15 cellular contexts compared by ENCODE assay signal in genomic region chr20:47800619-47801018, GRCh38. TPM values are rescaled to one million over a fixed set of nuclear protein-coding genes. Genes with fewer than 3 reads are reported as not detected.
A peak's percentile ranks its signal among the peaks of the same experiment; 100 is the strongest.
DNase-seq lines count a peak whose midpoint lies in the region; ATAC-seq and TF ChIP-seq lines count a peak whose summit lies in the region.
"Had no signal": no experiment of that assay in that cellular context is flagged by ENCODE, and none has a peak within 500 bp of the region (broad histone marks: within the 10 kb centered on the region; RNA-seq: fewer than 3 reads in every experiment).

No MANE protein-coding gene starts in this region.

- H3K27ac ChIP-seq in PC-3 (ENCODE audit: low read length) (no peak overlapping the region), esophagus squamous epithelium (peak overlapping the region in 3 of 4 donors; percentile 52 to 85 (median 59)), ovary (no peak overlapping the region)
- H3K27ac ChIP-seq: Peyer's patch had no signal

- H3K27me3 ChIP-seq in PC-3 (ENCODE audit: low read length) = no peaks in the 10 kb centered on the region
- peaks cover 0 to 1% (median 0%) of the 10 kb centered on the region in 4 donors for H3K27me3 ChIP-seq in esophagus squamous epithelium
- no peaks in the 10 kb centered on the region for H3K27me3 ChIP-seq in ovary
- H3K27me3 ChIP-seq: Peyer's patch had no signal

- H4K20me1 ChIP-seq in PC-3 (ENCODE audit: low read length) = no peaks in the 10 kb centered on the region

- TF ChIP-seq CTCF in PC-3 (conservative IDR thresholded peaks at IDR 0.05; ENCODE audit: low read depth, low read length) (no peak), esophagus squamous epithelium (IDR thresholded peaks at IDR 0.05) (no peak), ovary (IDR thresholded peaks at IDR 0.05) (no peak)

- no peak overlapping the region for H3K4me2 ChIP-seq in PC-3 (ENCODE audit: low read length)

- TF ChIP-seq EP300 in ovary (IDR thresholded peaks at IDR 0.05) = no peak

- no peak overlapping the region for H3K9ac ChIP-seq in PC-3 (ENCODE audit: low read length)

- H3K36me3 ChIP-seq in PC-3 (ENCODE audit: low read depth, low read length) (peaks cover 4% of the 10 kb centered on the region; the same call in 1 of the 2 replicates), esophagus squamous epithelium (no peaks in the 10 kb centered on the region), ovary (no peaks in the 10 kb centered on the region)
- H3K36me3 ChIP-seq: HAP-1, Peyer's patch had no signal

- no peaks in the 10 kb centered on the region for H3K9me2 ChIP-seq in PC-3 (replicated peaks; ENCODE audit: low read length)

- H3K4me1 ChIP-seq in PC-3 (ENCODE audit: insufficient read depth, low read length) (peaks cover 5% of the 10 kb centered on the region), esophagus squamous epithelium (peaks cover 8 to 69% (median 14%) of the 10 kb centered on the region in 3 donors), ovary (ENCODE audit: insufficient read depth) (no peaks in the 10 kb centered on the region)
- H3K4me1 ChIP-seq: HAP-1, Peyer's patch had no signal

- POLR2A ChIA-PET in PC-3 (lab: Charles Lee; ENCODE audit: unreplicated experiment) = no interaction called here

- H3K79me2 ChIP-seq in PC-3 (ENCODE audit: low read length) = peaks cover 18% of the 10 kb centered on the region

- 56% methylated on average over 4 to 7 of the region's 11 CpGs for WGBS in esophagus squamous epithelium, 2 donors
- 66 to 70% (median 69%) methylated on average over 11 of the region's 11 CpGs for WGBS in ovary, 3 donors

- CTCF ChIA-PET in PC-3 (lab: Charles Lee) = no interaction called here

- H2AFZ ChIP-seq in PC-3 (ENCODE audit: low read length) = no peak overlapping the region

- DNase-seq in NCI-H1694 treated with DMSO at 0.1 percent for 48 hours (lab: John Stamatoyannopoulos, UW) (peak; percentile 53), PC-3 (no peak), esophagus squamous epithelium (lab: John Stamatoyannopoulos, UW) (no peak), ovary (peak in 3 of 5 donors; percentile 34 to 61 (median 50)), occipital lobe (lab: John Stamatoyannopoulos, UW) (no peak), RKO (ENCODE audit: low spot score) (no peak), AG20443 (ENCODE audit: low spot score) (no peak)
- DNase-seq: CD8-positive, alpha-beta T cell; MV-4-11; NCI-H1436; NCI-H2107; NCI-H774; Peyer's patch; T-cell had no signal

- H3K9me3 ChIP-seq in PC-3 (ENCODE audit: low read length) (no peaks in the 10 kb centered on the region), esophagus squamous epithelium (no peaks in the 10 kb centered on the region), ovary (no peaks in the 10 kb centered on the region)
- H3K9me3 ChIP-seq: HAP-1, Peyer's patch had no signal

- no TSS peak for BruUV-seq in PC-3 (replicated peaks; lab: Mats Ljungman, UMichigan)

- ATAC-seq in PC-3 = peak; percentile 14; the same call in 1 of the 2 replicates
- ATAC-seq: CD8-positive, alpha-beta T cell; T-cell had no signal

- H3K4me3 ChIP-seq in PC-3 (ENCODE audit: low read length) (no peak overlapping the region), esophagus squamous epithelium (no peak overlapping the region), ovary (no peak overlapping the region)
- H3K4me3 ChIP-seq: HAP-1, Peyer's patch had no signal

- no peak for TF ChIP-seq POLR2A in esophagus squamous epithelium (IDR thresholded peaks at IDR 0.05)
- no peak for TF ChIP-seq POLR2A in ovary (IDR thresholded peaks at IDR 0.05)

- no peaks in the 10 kb centered on the region for H3F3A ChIP-seq in PC-3 (ENCODE audit: low read length, unreplicated experiment)

- intact Hi-C loops in PC-3 (cut with micrococcal nuclease) = no loop called here
- intact Hi-C loops in esophagus squamous epithelium (cut with DNase I) = no loop called here
- intact Hi-C loops in ovary (cut with DNase I) = loop anchor here in 1 of 4 donors (5.0 kb wide), 1 partner anchor 812 kb away; no protein-coding TSS in a partner anchor

RNA-seq across cellular contexts. Expression of gene SULF2, which starts 15.3 kb away (rescaled TPM):
- total RNA-seq in PC-3 (2014; rRNA removed) (340 and 372 TPM in 2 replicates), esophagus squamous epithelium (100 to 1,000 TPM in 2 of 4 donors, 10 to 100 TPM in 2; 31.5 to 182 (median 94.4) TPM), ovary (100 to 1,000 TPM; 128 to 423 (median 362) TPM), occipital lobe (9.4 TPM)
- polyA plus RNA-seq in ovary = 100 to 1,000 TPM; 170 to 406 TPM

Comparison
In these comparisons a context has a peak if more than half of its experiments do, and no peak if none do; other contexts are left out.
1. DNase-seq: peak in NCI-H1694 treated with DMSO at 0.1 percent for 48 hours (single experiment) and ovary (3 of 5); none in PC-3 (single experiment), esophagus squamous epithelium (single experiment), occipital lobe (single experiment), RKO (single experiment) and AG20443 (single experiment).
2. H3K27ac ChIP-seq: peak in esophagus squamous epithelium (3 of 4); none in PC-3 (single experiment) and ovary (0 of 2).